Comparison of ENCODE assay signal across 1 cellular context in genomic region chr14:54773171-54774006, GRCh38.
TF ChIP-seq lines count a peak whose summit lies in the region.

No MANE protein-coding gene starts in this region.

TF ChIP-seq in K562, 482 proteins besides CTCF, POLR2A, EP300 and RAD21 (continued from another document and continues in another):
- TF ChIP-seq, protein P1, sequence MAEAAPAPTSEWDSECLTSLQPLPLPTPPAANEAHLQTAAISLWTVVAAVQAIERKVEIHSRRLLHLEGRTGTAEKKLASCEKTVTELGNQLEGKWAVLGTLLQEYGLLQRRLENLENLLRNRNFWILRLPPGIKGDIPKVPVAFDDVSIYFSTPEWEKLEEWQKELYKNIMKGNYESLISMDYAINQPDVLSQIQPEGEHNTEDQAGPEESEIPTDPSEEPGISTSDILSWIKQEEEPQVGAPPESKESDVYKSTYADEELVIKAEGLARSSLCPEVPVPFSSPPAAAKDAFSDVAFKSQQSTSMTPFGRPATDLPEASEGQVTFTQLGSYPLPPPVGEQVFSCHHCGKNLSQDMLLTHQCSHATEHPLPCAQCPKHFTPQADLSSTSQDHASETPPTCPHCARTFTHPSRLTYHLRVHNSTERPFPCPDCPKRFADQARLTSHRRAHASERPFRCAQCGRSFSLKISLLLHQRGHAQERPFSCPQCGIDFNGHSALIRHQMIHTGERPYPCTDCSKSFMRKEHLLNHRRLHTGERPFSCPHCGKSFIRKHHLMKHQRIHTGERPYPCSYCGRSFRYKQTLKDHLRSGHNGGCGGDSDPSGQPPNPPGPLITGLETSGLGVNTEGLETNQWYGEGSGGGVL (CRISPR knock-in tag; IDR thresholded peaks at IDR 0.05), result no peak
- peak; percentile 29 for TF ChIP-seq HDAC3 (IDR thresholded peaks at IDR 0.05; ENCODE audit: borderline replicate concordance, partially characterized antibody)
- no peak for TF ChIP-seq ZNF707 (CRISPR knock-in tag; conservative IDR thresholded peaks at IDR 0.05)
- no peak for TF ChIP-seq HMG20B (CRISPR knock-in tag; IDR thresholded peaks at IDR 0.05)
- no peak for TF ChIP-seq YBX1 (IDR thresholded peaks at IDR 0.05)
- no peak for TF ChIP-seq NFIX (CRISPR knock-in tag; IDR thresholded peaks at IDR 0.05; ENCODE audit: low read depth)
- TF ChIP-seq, protein P2, sequence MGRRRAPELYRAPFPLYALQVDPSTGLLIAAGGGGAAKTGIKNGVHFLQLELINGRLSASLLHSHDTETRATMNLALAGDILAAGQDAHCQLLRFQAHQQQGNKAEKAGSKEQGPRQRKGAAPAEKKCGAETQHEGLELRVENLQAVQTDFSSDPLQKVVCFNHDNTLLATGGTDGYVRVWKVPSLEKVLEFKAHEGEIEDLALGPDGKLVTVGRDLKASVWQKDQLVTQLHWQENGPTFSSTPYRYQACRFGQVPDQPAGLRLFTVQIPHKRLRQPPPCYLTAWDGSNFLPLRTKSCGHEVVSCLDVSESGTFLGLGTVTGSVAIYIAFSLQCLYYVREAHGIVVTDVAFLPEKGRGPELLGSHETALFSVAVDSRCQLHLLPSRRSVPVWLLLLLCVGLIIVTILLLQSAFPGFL (CRISPR knock-in tag; IDR thresholded peaks at IDR 0.05), result no peak
- no peak for TF ChIP-seq SIX5 (IDR thresholded peaks at IDR 0.05; ENCODE audit: borderline replicate concordance in 1 of 2, insufficient read depth in 1 of 2, low read depth in 1 of 2, low read length in 2 of 2)
- no peak for TF ChIP-seq FOXA3 (CRISPR knock-in tag; conservative IDR thresholded peaks at IDR 0.05 in 1 of 2, IDR thresholded peaks at IDR 0.05 in 1 of 2)
- TF ChIP-seq NFE2 (IDR thresholded peaks at IDR 0.05; ENCODE audit: low read depth), result no peak
- peak; percentile 95 for TF ChIP-seq ATF7 (IDR thresholded peaks at IDR 0.05)
- TF ChIP-seq, protein P3, sequence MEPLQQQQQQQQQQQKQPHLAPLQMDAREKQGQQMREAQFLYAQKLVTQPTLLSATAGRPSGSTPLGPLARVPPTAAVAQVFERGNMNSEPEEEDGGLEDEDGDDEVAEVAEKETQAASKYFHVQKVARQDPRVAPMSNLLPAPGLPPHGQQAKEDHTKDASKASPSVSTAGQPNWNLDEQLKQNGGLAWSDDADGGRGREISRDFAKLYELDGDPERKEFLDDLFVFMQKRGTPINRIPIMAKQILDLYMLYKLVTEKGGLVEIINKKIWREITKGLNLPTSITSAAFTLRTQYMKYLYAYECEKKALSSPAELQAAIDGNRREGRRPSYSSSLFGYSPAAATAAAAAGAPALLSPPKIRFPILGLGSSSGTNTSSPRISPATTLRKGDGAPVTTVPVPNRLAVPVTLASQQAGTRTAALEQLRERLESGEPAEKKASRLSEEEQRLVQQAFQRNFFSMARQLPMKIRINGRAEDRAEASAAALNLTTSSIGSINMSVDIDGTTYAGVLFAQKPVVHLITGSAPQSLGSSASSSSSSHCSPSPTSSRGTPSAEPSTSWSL (CRISPR knock-in tag; IDR thresholded peaks at IDR 0.05; ENCODE audit: borderline replicate concordance), result no peak
- no peak for TF ChIP-seq THRAP3 (IDR thresholded peaks at IDR 0.05; ENCODE audit: borderline replicate concordance)
- TF ChIP-seq ZNF551 (CRISPR knock-in tag; IDR thresholded peaks at IDR 0.05), result no peak
- no peak for TF ChIP-seq CAMTA2 (CRISPR knock-in tag; conservative IDR thresholded peaks at IDR 0.05)
- no peak for TF ChIP-seq GTF2E2 (tag; IDR thresholded peaks at IDR 0.05)
- no peak for TF ChIP-seq PTRF (tag; IDR thresholded peaks at IDR 0.05)
- no peak for TF ChIP-seq PML (IDR thresholded peaks at IDR 0.05; ENCODE audit: low read length)
- TF ChIP-seq STAG1 (CRISPR knock-in tag; IDR thresholded peaks at IDR 0.05; ENCODE audit: borderline replicate concordance), result no peak
- no peak for TF ChIP-seq ZBTB17 (CRISPR knock-in tag; IDR thresholded peaks at IDR 0.05)
- TF ChIP-seq CXXC5 (CRISPR knock-in tag; IDR thresholded peaks at IDR 0.05), result peak; percentile 64
- no peak for TF ChIP-seq ZNF436 (CRISPR knock-in tag; IDR thresholded peaks at IDR 0.05)
- no peak for TF ChIP-seq HIVEP1 (CRISPR knock-in tag; IDR thresholded peaks at IDR 0.05)
- no peak for TF ChIP-seq HDAC6 (IDR thresholded peaks at IDR 0.05; ENCODE audit: low read depth, low read length)
- peak; percentile 40; the same call in 1 of the 2 replicates for TF ChIP-seq SOX6 (IDR thresholded peaks at IDR 0.05)
- no peak for TF ChIP-seq OTX1 (CRISPR knock-in tag; IDR thresholded peaks at IDR 0.05)
- TF ChIP-seq NONO (IDR thresholded peaks at IDR 0.05; ENCODE audit: low read depth in 2 of 2, low read length in 1 of 2), result no peak
- peak; percentile 21; the same call in 1 of the 2 replicates for TF ChIP-seq ZNF263 (CRISPR knock-in tag; IDR thresholded peaks at IDR 0.05; ENCODE audit: borderline replicate concordance)
- TF ChIP-seq, protein P4, sequence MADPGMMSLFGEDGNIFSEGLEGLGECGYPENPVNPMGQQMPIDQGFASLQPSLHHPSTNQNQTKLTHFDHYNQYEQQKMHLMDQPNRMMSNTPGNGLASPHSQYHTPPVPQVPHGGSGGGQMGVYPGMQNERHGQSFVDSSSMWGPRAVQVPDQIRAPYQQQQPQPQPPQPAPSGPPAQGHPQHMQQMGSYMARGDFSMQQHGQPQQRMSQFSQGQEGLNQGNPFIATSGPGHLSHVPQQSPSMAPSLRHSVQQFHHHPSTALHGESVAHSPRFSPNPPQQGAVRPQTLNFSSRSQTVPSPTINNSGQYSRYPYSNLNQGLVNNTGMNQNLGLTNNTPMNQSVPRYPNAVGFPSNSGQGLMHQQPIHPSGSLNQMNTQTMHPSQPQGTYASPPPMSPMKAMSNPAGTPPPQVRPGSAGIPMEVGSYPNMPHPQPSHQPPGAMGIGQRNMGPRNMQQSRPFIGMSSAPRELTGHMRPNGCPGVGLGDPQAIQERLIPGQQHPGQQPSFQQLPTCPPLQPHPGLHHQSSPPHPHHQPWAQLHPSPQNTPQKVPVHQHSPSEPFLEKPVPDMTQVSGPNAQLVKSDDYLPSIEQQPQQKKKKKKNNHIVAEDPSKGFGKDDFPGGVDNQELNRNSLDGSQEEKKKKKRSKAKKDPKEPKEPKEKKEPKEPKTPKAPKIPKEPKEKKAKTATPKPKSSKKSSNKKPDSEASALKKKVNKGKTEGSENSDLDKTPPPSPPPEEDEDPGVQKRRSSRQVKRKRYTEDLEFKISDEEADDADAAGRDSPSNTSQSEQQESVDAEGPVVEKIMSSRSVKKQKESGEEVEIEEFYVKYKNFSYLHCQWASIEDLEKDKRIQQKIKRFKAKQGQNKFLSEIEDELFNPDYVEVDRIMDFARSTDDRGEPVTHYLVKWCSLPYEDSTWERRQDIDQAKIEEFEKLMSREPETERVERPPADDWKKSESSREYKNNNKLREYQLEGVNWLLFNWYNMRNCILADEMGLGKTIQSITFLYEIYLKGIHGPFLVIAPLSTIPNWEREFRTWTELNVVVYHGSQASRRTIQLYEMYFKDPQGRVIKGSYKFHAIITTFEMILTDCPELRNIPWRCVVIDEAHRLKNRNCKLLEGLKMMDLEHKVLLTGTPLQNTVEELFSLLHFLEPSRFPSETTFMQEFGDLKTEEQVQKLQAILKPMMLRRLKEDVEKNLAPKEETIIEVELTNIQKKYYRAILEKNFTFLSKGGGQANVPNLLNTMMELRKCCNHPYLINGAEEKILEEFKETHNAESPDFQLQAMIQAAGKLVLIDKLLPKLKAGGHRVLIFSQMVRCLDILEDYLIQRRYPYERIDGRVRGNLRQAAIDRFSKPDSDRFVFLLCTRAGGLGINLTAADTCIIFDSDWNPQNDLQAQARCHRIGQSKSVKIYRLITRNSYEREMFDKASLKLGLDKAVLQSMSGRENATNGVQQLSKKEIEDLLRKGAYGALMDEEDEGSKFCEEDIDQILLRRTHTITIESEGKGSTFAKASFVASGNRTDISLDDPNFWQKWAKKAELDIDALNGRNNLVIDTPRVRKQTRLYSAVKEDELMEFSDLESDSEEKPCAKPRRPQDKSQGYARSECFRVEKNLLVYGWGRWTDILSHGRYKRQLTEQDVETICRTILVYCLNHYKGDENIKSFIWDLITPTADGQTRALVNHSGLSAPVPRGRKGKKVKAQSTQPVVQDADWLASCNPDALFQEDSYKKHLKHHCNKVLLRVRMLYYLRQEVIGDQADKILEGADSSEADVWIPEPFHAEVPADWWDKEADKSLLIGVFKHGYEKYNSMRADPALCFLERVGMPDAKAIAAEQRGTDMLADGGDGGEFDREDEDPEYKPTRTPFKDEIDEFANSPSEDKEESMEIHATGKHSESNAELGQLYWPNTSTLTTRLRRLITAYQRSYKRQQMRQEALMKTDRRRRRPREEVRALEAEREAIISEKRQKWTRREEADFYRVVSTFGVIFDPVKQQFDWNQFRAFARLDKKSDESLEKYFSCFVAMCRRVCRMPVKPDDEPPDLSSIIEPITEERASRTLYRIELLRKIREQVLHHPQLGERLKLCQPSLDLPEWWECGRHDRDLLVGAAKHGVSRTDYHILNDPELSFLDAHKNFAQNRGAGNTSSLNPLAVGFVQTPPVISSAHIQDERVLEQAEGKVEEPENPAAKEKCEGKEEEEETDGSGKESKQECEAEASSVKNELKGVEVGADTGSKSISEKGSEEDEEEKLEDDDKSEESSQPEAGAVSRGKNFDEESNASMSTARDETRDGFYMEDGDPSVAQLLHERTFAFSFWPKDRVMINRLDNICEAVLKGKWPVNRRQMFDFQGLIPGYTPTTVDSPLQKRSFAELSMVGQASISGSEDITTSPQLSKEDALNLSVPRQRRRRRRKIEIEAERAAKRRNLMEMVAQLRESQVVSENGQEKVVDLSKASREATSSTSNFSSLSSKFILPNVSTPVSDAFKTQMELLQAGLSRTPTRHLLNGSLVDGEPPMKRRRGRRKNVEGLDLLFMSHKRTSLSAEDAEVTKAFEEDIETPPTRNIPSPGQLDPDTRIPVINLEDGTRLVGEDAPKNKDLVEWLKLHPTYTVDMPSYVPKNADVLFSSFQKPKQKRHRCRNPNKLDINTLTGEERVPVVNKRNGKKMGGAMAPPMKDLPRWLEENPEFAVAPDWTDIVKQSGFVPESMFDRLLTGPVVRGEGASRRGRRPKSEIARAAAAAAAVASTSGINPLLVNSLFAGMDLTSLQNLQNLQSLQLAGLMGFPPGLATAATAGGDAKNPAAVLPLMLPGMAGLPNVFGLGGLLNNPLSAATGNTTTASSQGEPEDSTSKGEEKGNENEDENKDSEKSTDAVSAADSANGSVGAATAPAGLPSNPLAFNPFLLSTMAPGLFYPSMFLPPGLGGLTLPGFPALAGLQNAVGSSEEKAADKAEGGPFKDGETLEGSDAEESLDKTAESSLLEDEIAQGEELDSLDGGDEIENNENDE (IDR thresholded peaks at IDR 0.05; ENCODE audit: low read depth, low read length), result no peak
- no peak for TF ChIP-seq MLLT1 (IDR thresholded peaks at IDR 0.05)
- TF ChIP-seq, protein P5, sequence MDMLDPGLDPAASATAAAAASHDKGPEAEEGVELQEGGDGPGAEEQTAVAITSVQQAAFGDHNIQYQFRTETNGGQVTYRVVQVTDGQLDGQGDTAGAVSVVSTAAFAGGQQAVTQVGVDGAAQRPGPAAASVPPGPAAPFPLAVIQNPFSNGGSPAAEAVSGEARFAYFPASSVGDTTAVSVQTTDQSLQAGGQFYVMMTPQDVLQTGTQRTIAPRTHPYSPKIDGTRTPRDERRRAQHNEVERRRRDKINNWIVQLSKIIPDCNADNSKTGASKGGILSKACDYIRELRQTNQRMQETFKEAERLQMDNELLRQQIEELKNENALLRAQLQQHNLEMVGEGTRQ (CRISPR knock-in tag; IDR thresholded peaks at IDR 0.05), result peak; percentile 78
- TF ChIP-seq ZNF445 (CRISPR knock-in tag; IDR thresholded peaks at IDR 0.05; ENCODE audit: low read depth), result no peak
- peak; percentile 42; the same call in 1 of the 2 replicates for TF ChIP-seq SMARCA4 (IDR thresholded peaks at IDR 0.05)
- TF ChIP-seq ZBTB12 (CRISPR knock-in tag; IDR thresholded peaks at IDR 0.05), result peak; percentile 44; the same call in 1 of the 2 replicates
- no peak for TF ChIP-seq ZNF224 (CRISPR knock-in tag; IDR thresholded peaks at IDR 0.05)
- TF ChIP-seq ZNF354B (CRISPR knock-in tag; IDR thresholded peaks at IDR 0.05), result no peak
- TF ChIP-seq, protein P6, sequence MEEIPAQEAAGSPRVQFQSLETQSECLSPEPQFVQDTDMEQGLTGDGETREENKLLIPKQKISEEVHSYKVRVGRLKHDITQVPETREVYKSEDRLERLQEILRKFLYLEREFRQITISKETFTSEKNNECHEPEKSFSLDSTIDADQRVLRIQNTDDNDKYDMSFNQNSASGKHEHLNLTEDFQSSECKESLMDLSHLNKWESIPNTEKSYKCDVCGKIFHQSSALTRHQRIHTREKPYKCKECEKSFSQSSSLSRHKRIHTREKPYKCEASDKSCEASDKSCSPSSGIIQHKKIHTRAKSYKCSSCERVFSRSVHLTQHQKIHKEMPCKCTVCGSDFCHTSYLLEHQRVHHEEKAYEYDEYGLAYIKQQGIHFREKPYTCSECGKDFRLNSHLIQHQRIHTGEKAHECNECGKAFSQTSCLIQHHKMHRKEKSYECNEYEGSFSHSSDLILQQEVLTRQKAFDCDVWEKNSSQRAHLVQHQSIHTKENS (CRISPR knock-in tag; IDR thresholded peaks at IDR 0.05), result no peak
- no peak for TF ChIP-seq ZNF232 (CRISPR knock-in tag; IDR thresholded peaks at IDR 0.05)
